In genomic region chr5:144368556-144368955, GRCh38 we compare ENCODE assay signal across 17 cellular contexts.
DNase-seq lines count a peak whose midpoint lies in the region; ATAC-seq, FAIRE-seq and TF ChIP-seq lines count a peak whose summit lies in the region.
"Had no signal": no experiment of that assay in that cellular context is flagged by ENCODE, and none has a peak within 500 bp of the region (broad histone marks: within the 10 kb centered on the region; RNA-seq: fewer than 3 reads in every experiment).

No MANE protein-coding gene starts in this region.

- H4K20me1 ChIP-seq in astrocyte (ENCODE audit: insufficient read depth, low read length), result no peaks in the 10 kb centered on the region

- H3K27ac ChIP-seq in astrocyte (ENCODE audit: low read depth, low read length), result no peak overlapping the region
- H3K27ac ChIP-seq in mesenchymal stem cell (ENCODE audit: low read length, poor library complexity, severe bottlenecking), result no peak overlapping the region
- H3K27ac ChIP-seq in effector memory CD4-positive, alpha-beta T cell (ENCODE audit: insufficient read depth, low read length, poor library complexity, severe bottlenecking), result no peak overlapping the region
- H3K27ac ChIP-seq: gastrocnemius medialis, sigmoid colon, testis had no signal

- H3K4me3 ChIP-seq in astrocyte (ENCODE audit: insufficient read depth, low read depth, low read length) (no peak overlapping the region), mesenchymal stem cell (ENCODE audit: insufficient read depth in 1 of 2, low read depth in 1 of 2, low read length in 2 of 2) (no peak overlapping the region)
- H3K4me3 ChIP-seq in effector memory CD4-positive, alpha-beta T cell (ENCODE audit: insufficient read depth, low read depth, low read length, poor library complexity, severe bottlenecking), result no peak overlapping the region
- H3K4me3 ChIP-seq: gastrocnemius medialis, sigmoid colon, testis had no signal

- CTCF ChIA-PET in activated naive CD4-positive, alpha-beta T cell treated with anti-CD3 and anti-CD28 coated beads for 36 hours (lab: Charles Lee), result no interaction called here

- DNase-seq in NCI-H1105 treated with DMSO at 0.1 percent for 48 hours (lab: John Stamatoyannopoulos, UW), result peak; percentile 68
- DNase-seq in astrocyte (ENCODE audit: low read depth), result peak; percentile 17
- peak; percentile 34 for DNase-seq in mesenchymal stem cell
- DNase-seq in effector memory CD8-positive, alpha-beta T cell, result no peak
- no peak for DNase-seq in activated naive CD4-positive, alpha-beta T cell treated with anti-CD3 and anti-CD28 coated beads for 36 hours
- no peak for DNase-seq in effector memory CD4-positive, alpha-beta T cell
- DNase-seq: activated CD8-positive, alpha-beta T cell treated with anti-CD3 and anti-CD28 coated beads for 36 hours; activated naive CD4-positive, alpha-beta T cell treated with Interleukin-2 at 50 U/mL for 16 hours; Caco-2; gastrocnemius medialis; islet precursor cell; naive thymus-derived CD8-positive, alpha-beta T cell; sigmoid colon; testis had no signal

- no peak overlapping the region for H3K27ac Mint-ChIP-seq in astrocyte (ENCODE audit: unreplicated experiment)
- no peak overlapping the region for H3K27ac Mint-ChIP-seq in effector memory CD8-positive, alpha-beta T cell
- no peak overlapping the region for H3K27ac Mint-ChIP-seq in activated naive CD4-positive, alpha-beta T cell treated with anti-CD3 and anti-CD28 coated beads for 36 hours
- H3K27ac Mint-ChIP-seq: activated CD8-positive, alpha-beta T cell treated with anti-CD3 and anti-CD28 coated beads for 36 hours; naive thymus-derived CD8-positive, alpha-beta T cell had no signal

- peak; percentile 19 for ATAC-seq in GM19351 (IDR thresholded peaks at IDR 0.05; ENCODE audit: unreplicated experiment)
- no peak for ATAC-seq in effector memory CD8-positive, alpha-beta T cell (replicated peaks)
- ATAC-seq: activated CD8-positive, alpha-beta T cell treated with anti-CD3 and anti-CD28 coated beads for 36 hours; gastrocnemius medialis; naive thymus-derived CD8-positive, alpha-beta T cell had no signal

- no peak overlapping the region for H2BK12ac ChIP-seq in mesenchymal stem cell (ENCODE audit: low read length in 2 of 2)

- no peaks in the 10 kb centered on the region for H3K79me1 ChIP-seq in mesenchymal stem cell (replicated peaks; ENCODE audit: low read length, poor library complexity, severe bottlenecking)

- H3K4me2 ChIP-seq in astrocyte (ENCODE audit: low read length) (no peak overlapping the region), mesenchymal stem cell (ENCODE audit: low read length, poor library complexity, severe bottlenecking) (no peak overlapping the region)

- no peaks in the 10 kb centered on the region for H3K27me3 ChIP-seq in astrocyte (ENCODE audit: insufficient read depth, low read length)
- no peaks in the 10 kb centered on the region for H3K27me3 ChIP-seq in mesenchymal stem cell (ENCODE audit: control insufficient read depth in 1 of 2, insufficient read depth in 1 of 2, low read length in 2 of 2)
- H3K27me3 ChIP-seq in effector memory CD4-positive, alpha-beta T cell (replicated peaks; ENCODE audit: control insufficient read depth, insufficient read depth, low read length, poor library complexity, severe bottlenecking), result no peaks in the 10 kb centered on the region
- H3K27me3 ChIP-seq: gastrocnemius medialis, sigmoid colon, testis had no signal

- H3K9ac ChIP-seq in astrocyte (ENCODE audit: low read length), result no peak overlapping the region
- no peak overlapping the region for H3K9ac ChIP-seq in mesenchymal stem cell (ENCODE audit: low read length)

- intact Hi-C loops in activated naive CD4-positive, alpha-beta T cell treated with anti-CD3 and anti-CD28 coated beads for 36 hours (cut with micrococcal nuclease), result no loop called here

- H3K4me1 ChIP-seq in astrocyte (ENCODE audit: insufficient read depth, low read length), result no peaks in the 10 kb centered on the region
- no peaks in the 10 kb centered on the region for H3K4me1 ChIP-seq in mesenchymal stem cell (ENCODE audit: control insufficient read depth, insufficient read depth, low read depth, low read length)
- H3K4me1 ChIP-seq in effector memory CD4-positive, alpha-beta T cell (ENCODE audit: control insufficient read depth, insufficient read depth, low read length, poor library complexity, severe bottlenecking), result no peaks in the 10 kb centered on the region
- H3K4me1 ChIP-seq: gastrocnemius medialis, sigmoid colon, testis had no signal

- no peak overlapping the region for H2AK5ac ChIP-seq in mesenchymal stem cell (ENCODE audit: low read length, severe bottlenecking)

- no peak overlapping the region for H2BK5ac ChIP-seq in mesenchymal stem cell (ENCODE audit: low read depth, low read length, poor library complexity, severe bottlenecking)

- H3K27me3 Mint-ChIP-seq in astrocyte (ENCODE audit: low read depth, unreplicated experiment), result no peaks in the 10 kb centered on the region
- H3K27me3 Mint-ChIP-seq in effector memory CD8-positive, alpha-beta T cell, result no peaks in the 10 kb centered on the region
- H3K27me3 Mint-ChIP-seq in activated naive CD4-positive, alpha-beta T cell treated with anti-CD3 and anti-CD28 coated beads for 36 hours (ENCODE audit: low read depth), result peaks cover 8% of the 10 kb centered on the region

- FAIRE-seq in astrocyte (lab: Jason Lieb, UNC), result no peak
- FAIRE-seq: colon, H1 had no signal

- H3K4ac ChIP-seq in mesenchymal stem cell (ENCODE audit: low read depth in 1 of 2, low read length in 2 of 2), result no peak overlapping the region

- no peaks in the 10 kb centered on the region for H3K79me2 ChIP-seq in astrocyte (ENCODE audit: insufficient read depth, low read length)

- H3K36me3 Mint-ChIP-seq in astrocyte (ENCODE audit: low read depth, unreplicated experiment), result no peaks in the 10 kb centered on the region
- no peaks in the 10 kb centered on the region for H3K36me3 Mint-ChIP-seq in effector memory CD8-positive, alpha-beta T cell (ENCODE audit: insufficient read depth)
- no peaks in the 10 kb centered on the region for H3K36me3 Mint-ChIP-seq in activated naive CD4-positive, alpha-beta T cell treated with anti-CD3 and anti-CD28 coated beads for 36 hours (ENCODE audit: low read depth)
- H3K36me3 Mint-ChIP-seq: naive thymus-derived CD8-positive, alpha-beta T cell had no signal

- no peak overlapping the region for H3K4me3 Mint-ChIP-seq in astrocyte (ENCODE audit: unreplicated experiment)
- no peak overlapping the region for H3K4me3 Mint-ChIP-seq in effector memory CD8-positive, alpha-beta T cell
- H3K4me3 Mint-ChIP-seq in activated naive CD4-positive, alpha-beta T cell treated with anti-CD3 and anti-CD28 coated beads for 36 hours, result no peak overlapping the region
- H3K4me3 Mint-ChIP-seq: activated CD8-positive, alpha-beta T cell treated with anti-CD3 and anti-CD28 coated beads for 36 hours; naive thymus-derived CD8-positive, alpha-beta T cell had no signal

- H3K36me3 ChIP-seq in astrocyte (ENCODE audit: insufficient read depth, low read length), result no peaks in the 10 kb centered on the region
- H3K36me3 ChIP-seq in mesenchymal stem cell (ENCODE audit: control insufficient read depth in 1 of 2, insufficient read depth in 2 of 2, low read depth in 1 of 2, low read length in 2 of 2), result no peaks in the 10 kb centered on the region
- no peaks in the 10 kb centered on the region for H3K36me3 ChIP-seq in effector memory CD4-positive, alpha-beta T cell (ENCODE audit: control insufficient read depth, insufficient read depth, low read length)
- H3K36me3 ChIP-seq: gastrocnemius medialis, sigmoid colon had no signal

- peaks cover 12% of the 10 kb centered on the region for H3K4me1 Mint-ChIP-seq in astrocyte (ENCODE audit: low read depth, unreplicated experiment)
- H3K4me1 Mint-ChIP-seq in effector memory CD8-positive, alpha-beta T cell (ENCODE audit: low read depth in 2 of 2), result no peaks in the 10 kb centered on the region
- no peaks in the 10 kb centered on the region for H3K4me1 Mint-ChIP-seq in activated naive CD4-positive, alpha-beta T cell treated with anti-CD3 and anti-CD28 coated beads for 36 hours (ENCODE audit: low read depth)
- H3K4me1 Mint-ChIP-seq: naive thymus-derived CD8-positive, alpha-beta T cell had no signal

- WGBS in mesenchymal stem cell, result 89% methylated on average over 4 of the region's 4 CpGs

- TF ChIP-seq CTCF in astrocyte (IDR thresholded peaks at IDR 0.05; ENCODE audit: insufficient read depth, low read depth, low read length), result no peak

- no peak overlapping the region for H2BK120ac ChIP-seq in mesenchymal stem cell (ENCODE audit: low read depth, low read length)

- H3K14ac ChIP-seq in mesenchymal stem cell (ENCODE audit: low read length in 2 of 2), result no peak overlapping the region

- H2AFZ ChIP-seq in astrocyte (ENCODE audit: low read depth, low read length) (no peak overlapping the region), mesenchymal stem cell (ENCODE audit: low read depth, low read length) (no peak overlapping the region)

- no peak overlapping the region for H2BK15ac ChIP-seq in mesenchymal stem cell (ENCODE audit: low read depth, poor library complexity, severe bottlenecking)

- H4K8ac ChIP-seq in mesenchymal stem cell (ENCODE audit: low read length), result no peak overlapping the region

- H3K23ac ChIP-seq in mesenchymal stem cell (ENCODE audit: low read length in 2 of 2), result no peak overlapping the region

- H3K9me3 Mint-ChIP-seq in astrocyte (ENCODE audit: unreplicated experiment), result peaks cover 2% of the 10 kb centered on the region
- H3K9me3 Mint-ChIP-seq in effector memory CD8-positive, alpha-beta T cell, result no peaks in the 10 kb centered on the region
- peaks cover 2% of the 10 kb centered on the region for H3K9me3 Mint-ChIP-seq in activated naive CD4-positive, alpha-beta T cell treated with anti-CD3 and anti-CD28 coated beads for 36 hours
- H3K9me3 Mint-ChIP-seq: activated CD8-positive, alpha-beta T cell treated with anti-CD3 and anti-CD28 coated beads for 36 hours had no signal

- H4K91ac ChIP-seq in mesenchymal stem cell (ENCODE audit: low read length), result no peak overlapping the region

- H3K9me3 ChIP-seq in astrocyte (ENCODE audit: insufficient read depth, low read depth, low read length) (no peaks in the 10 kb centered on the region), mesenchymal stem cell (ENCODE audit: control insufficient read depth, low read length) (no peaks in the 10 kb centered on the region)
- H3K9me3 ChIP-seq in effector memory CD4-positive, alpha-beta T cell (ENCODE audit: control insufficient read depth, low read length), result no peaks in the 10 kb centered on the region
- H3K9me3 ChIP-seq: Caco-2, gastrocnemius medialis, sigmoid colon, testis had no signal

- H3K18ac ChIP-seq in mesenchymal stem cell (ENCODE audit: low read depth in 1 of 2, low read length in 2 of 2), result no peak overlapping the region

Comparison
In these comparisons a context has a peak if more than half of its experiments do, and no peak if none do; other contexts are left out.
1. DNase-seq: peak in NCI-H1105 treated with DMSO at 0.1 percent for 48 hours (single experiment), astrocyte (single experiment) and mesenchymal stem cell (single experiment); none in effector memory CD8-positive, alpha-beta T cell (0 of 3), activated naive CD4-positive, alpha-beta T cell treated with anti-CD3 and anti-CD28 coated beads for 36 hours (single experiment) and effector memory CD4-positive, alpha-beta T cell (0 of 3).